ENCODE assay signal across 25 cellular contexts in genomic region chr10:110980807-110981206, GRCh38.
DNase-seq lines count a peak whose midpoint lies in the region; ATAC-seq and TF ChIP-seq lines count a peak whose summit lies in the region.
"Had no signal": no experiment of that assay in that cellular context is flagged by ENCODE, and none has a peak within 500 bp of the region (broad histone marks: within the 10 kb centered on the region; RNA-seq: fewer than 3 reads in every experiment).

No MANE protein-coding gene starts in this region.

- H3K27me3 Mint-ChIP-seq in activated CD8-positive, alpha-beta T cell treated with anti-CD3 and anti-CD28 coated beads, Interleukin-2, amount 10 ng/mL, durations not matched to agents 7 days and 5 days (ENCODE audit: low read depth) = no peaks in the 10 kb centered on the region
- H3K27me3 Mint-ChIP-seq in naive thymus-derived CD4-positive, alpha-beta T cell = no peaks in the 10 kb centered on the region
- H3K27me3 Mint-ChIP-seq in osteocyte (ENCODE audit: unreplicated experiment) = no peaks in the 10 kb centered on the region
- H3K27me3 Mint-ChIP-seq: activated CD4-positive, alpha-beta memory T cell treated with anti-CD3 and anti-CD28 coated beads for 36 hours had no signal

- H3K9me3 Mint-ChIP-seq in activated naive CD4-positive, alpha-beta T cell treated with anti-CD3 and anti-CD28 coated beads, Interleukin-2, amount 50 U/mL, for 72 hours = peaks cover 6 to 20% of the 10 kb centered on the region in 2 donors
- H3K9me3 Mint-ChIP-seq in activated CD8-positive, alpha-beta T cell treated with anti-CD3 and anti-CD28 coated beads, Interleukin-2, amount 10 ng/mL, durations not matched to agents 7 days and 5 days (ENCODE audit: insufficient read depth) = peaks cover 4% of the 10 kb centered on the region
- H3K9me3 Mint-ChIP-seq in naive thymus-derived CD4-positive, alpha-beta T cell = peaks cover 0 to 10% (median 3%) of the 10 kb centered on the region in 11 donors
- H3K9me3 Mint-ChIP-seq in osteocyte (ENCODE audit: unreplicated experiment) = no peaks in the 10 kb centered on the region

- CTCF ChIA-PET in activated CD8-positive, alpha-beta T cell treated with anti-CD3 and anti-CD28 coated beads, Interleukin-2, amount 10 ng/mL, durations not matched to agents 7 days and 5 days (lab: Charles Lee) = no interaction called here
- CTCF ChIA-PET in naive thymus-derived CD4-positive, alpha-beta T cell (lab: Charles Lee) = no interaction called here

- H3K36me3 Mint-ChIP-seq in activated naive CD4-positive, alpha-beta T cell treated with anti-CD3 and anti-CD28 coated beads, Interleukin-2, amount 50 U/mL, for 72 hours = peaks cover 7 to 39% of the 10 kb centered on the region in 2 donors
- H3K36me3 Mint-ChIP-seq in activated CD8-positive, alpha-beta T cell treated with anti-CD3 and anti-CD28 coated beads, Interleukin-2, amount 10 ng/mL, durations not matched to agents 7 days and 5 days (ENCODE audit: low read depth) = peaks cover 49% of the 10 kb centered on the region
- peaks cover 17 to 62% (median 52%) of the 10 kb centered on the region in 5 donors for H3K36me3 Mint-ChIP-seq in naive thymus-derived CD4-positive, alpha-beta T cell
- peaks cover 10% of the 10 kb centered on the region for H3K36me3 Mint-ChIP-seq in osteocyte (ENCODE audit: unreplicated experiment)

- H3K27ac Mint-ChIP-seq in activated naive CD4-positive, alpha-beta T cell treated with anti-CD3 and anti-CD28 coated beads, Interleukin-2, amount 50 U/mL, for 72 hours = peak overlapping the region; percentile 15 to 48
- peak overlapping the region; percentile 65 for H3K27ac Mint-ChIP-seq in activated CD8-positive, alpha-beta T cell treated with anti-CD3 and anti-CD28 coated beads, Interleukin-2, amount 10 ng/mL, durations not matched to agents 7 days and 5 days
- peak overlapping the region in 3 of 9 donors; percentile 21 to 63 (median 52) for H3K27ac Mint-ChIP-seq in naive thymus-derived CD4-positive, alpha-beta T cell
- H3K27ac Mint-ChIP-seq in osteocyte (ENCODE audit: unreplicated experiment) = no peak overlapping the region
- H3K27ac Mint-ChIP-seq: activated CD4-positive, alpha-beta memory T cell treated with anti-CD3 and anti-CD28 coated beads for 36 hours had no signal

- no peak overlapping the region for H3K4me3 Mint-ChIP-seq in activated CD8-positive, alpha-beta T cell treated with anti-CD3 and anti-CD28 coated beads, Interleukin-2, amount 10 ng/mL, durations not matched to agents 7 days and 5 days
- H3K4me3 Mint-ChIP-seq in naive thymus-derived CD4-positive, alpha-beta T cell = peak overlapping the region in 6 of 10 donors; percentile 2 to 68 (median 20)
- no peak overlapping the region for H3K4me3 Mint-ChIP-seq in osteocyte (ENCODE audit: unreplicated experiment)
- H3K4me3 Mint-ChIP-seq: activated CD4-positive, alpha-beta memory T cell treated with anti-CD3 and anti-CD28 coated beads for 36 hours had no signal

- no peaks in the 10 kb centered on the region for H3K9me3 ChIP-seq in naive thymus-derived CD4-positive, alpha-beta T cell (ENCODE audit: control insufficient read depth in 2 of 3, low read length in 3 of 3)

- POLR2A ChIA-PET in activated CD8-positive, alpha-beta T cell treated with anti-CD3 and anti-CD28 coated beads, Interleukin-2, amount 10 ng/mL, durations not matched to agents 7 days and 5 days (lab: Charles Lee) = no interaction called here
- POLR2A ChIA-PET in naive thymus-derived CD4-positive, alpha-beta T cell (lab: Charles Lee) = no interaction called here

- H3K4me1 ChIP-seq in naive thymus-derived CD4-positive, alpha-beta T cell (ENCODE audit: control insufficient read depth in 2 of 2, insufficient read depth in 2 of 2, low read length in 2 of 2) = peaks cover 0 to 3% of the 10 kb centered on the region in 2 donors

- peak; percentile 72 to 77 for ATAC-seq in activated naive CD4-positive, alpha-beta T cell treated with anti-CD3 and anti-CD28 coated beads, Interleukin-2, amount 50 U/mL, for 72 hours
- ATAC-seq in activated CD8-positive, alpha-beta T cell treated with anti-CD3 and anti-CD28 coated beads, Interleukin-2, amount 10 ng/mL, durations not matched to agents 7 days and 5 days = peak; percentile 61
- no peak for ATAC-seq in naive thymus-derived CD4-positive, alpha-beta T cell
- ATAC-seq in GM18517 (IDR thresholded peaks at IDR 0.05; ENCODE audit: unreplicated experiment) (no peak), GM19023 (IDR thresholded peaks at IDR 0.05; ENCODE audit: unreplicated experiment) (no peak)
- ATAC-seq: heart left ventricle, left ventricle myocardium superior, PC-3 had no signal

- H3K4me3 ChIP-seq in naive thymus-derived CD4-positive, alpha-beta T cell (ENCODE audit: low read length) = no peak overlapping the region
- H3K4me3 ChIP-seq: cardiac muscle cell, heart left ventricle had no signal

- H3K27me3 ChIP-seq in naive thymus-derived CD4-positive, alpha-beta T cell (ENCODE audit: control insufficient read depth in 2 of 2, insufficient read depth in 2 of 2, low read length in 2 of 2) = no peaks in the 10 kb centered on the region
- H3K27me3 ChIP-seq: cardiac muscle cell, heart left ventricle had no signal

- no peak for TF ChIP-seq CTCF in osteocyte (IDR thresholded peaks at IDR 0.05)

- intact Hi-C loops in naive thymus-derived CD4-positive, alpha-beta T cell (cut with micrococcal nuclease) = loop anchor here (2.0 kb wide), 2 partner anchors 14 to 16 kb away; no protein-coding TSS in a partner anchor

- H3K4me1 Mint-ChIP-seq in activated CD8-positive, alpha-beta T cell treated with anti-CD3 and anti-CD28 coated beads, Interleukin-2, amount 10 ng/mL, durations not matched to agents 7 days and 5 days (ENCODE audit: low read depth) = peaks cover 22% of the 10 kb centered on the region
- peaks cover 25 to 76% (median 64%) of the 10 kb centered on the region in 7 donors for H3K4me1 Mint-ChIP-seq in naive thymus-derived CD4-positive, alpha-beta T cell
- H3K4me1 Mint-ChIP-seq in osteocyte (ENCODE audit: unreplicated experiment) = peaks cover 22% of the 10 kb centered on the region

- DNase-seq in activated naive CD4-positive, alpha-beta T cell treated with anti-CD3 and anti-CD28 coated beads, Interleukin-2, amount 50 U/mL, for 72 hours (ENCODE audit: low spot score in 2 of 2) = no peak
- no peak for DNase-seq in activated naive CD4-positive, alpha-beta T cell (lab: John Stamatoyannopoulos, UW)
- DNase-seq in activated CD8-positive, alpha-beta T cell treated with anti-CD3 and anti-CD28 coated beads, Interleukin-2, amount 10 ng/mL, durations not matched to agents 7 days and 5 days = no peak
- no peak for DNase-seq in naive thymus-derived CD4-positive, alpha-beta T cell
- no peak for DNase-seq in osteocyte (ENCODE audit: extremely low spot score, unreplicated experiment)
- no peak for DNase-seq in NCI-H345 treated with DMSO at 0.1 percent for 48 hours (lab: John Stamatoyannopoulos, UW; ENCODE audit: unreplicated experiment)
- DNase-seq: ACHN; activated CD4-positive, alpha-beta memory T cell treated with anti-CD3 and anti-CD28 coated beads for 36 hours; C1 segment of cervical spinal cord; dermis blood vessel endothelial cell; GDM1; GOT3; heart left ventricle; Karpas-422; left ventricle myocardium superior; NCI-H187; NCI-H774; PC-3; SHP77 treated with DMSO at 0.1 percent for 48 hours; stimulated activated CD4-positive, alpha-beta T cell treated with anti-CD3 and anti-CD28 coated beads, Interleukin-4, amount 100 ng/mL, for 4 hours; substantia nigra had no signal

- H3K27ac ChIP-seq in naive thymus-derived CD4-positive, alpha-beta T cell (ENCODE audit: low read depth, low read length) = no peak overlapping the region
- H3K27ac ChIP-seq: cardiac muscle cell, heart left ventricle, VCaP had no signal

- H3K36me3 ChIP-seq in naive thymus-derived CD4-positive, alpha-beta T cell (ENCODE audit: control insufficient read depth in 2 of 3, insufficient read depth in 3 of 3, low read length in 3 of 3) = no peaks in the 10 kb centered on the region
- H3K36me3 ChIP-seq: cardiac muscle cell had no signal

Comparison
In these comparisons a context has a peak if more than half of its experiments do, and no peak if none do; other contexts are left out.
1. ATAC-seq: peak in activated naive CD4-positive, alpha-beta T cell treated with anti-CD3 and anti-CD28 coated beads, Interleukin-2, amount 50 U/mL, for 72 hours (2 of 2) and activated CD8-positive, alpha-beta T cell treated with anti-CD3 and anti-CD28 coated beads, Interleukin-2, amount 10 ng/mL, durations not matched to agents 7 days and 5 days (single experiment); none in naive thymus-derived CD4-positive, alpha-beta T cell (single experiment), GM18517 (single experiment) and GM19023 (single experiment).
2. H3K4me3 Mint-ChIP-seq: peak in naive thymus-derived CD4-positive, alpha-beta T cell (6 of 10); none in activated CD8-positive, alpha-beta T cell treated with anti-CD3 and anti-CD28 coated beads, Interleukin-2, amount 10 ng/mL, durations not matched to agents 7 days and 5 days (single experiment) and osteocyte (single experiment).